Comparison of ENCODE assay signal across 8 cellular contexts in genomic region chr22:46068176-46068907, GRCh38.
DNase-seq lines count a peak whose midpoint lies in the region; ATAC-seq and TF ChIP-seq lines count a peak whose summit lies in the region.

No MANE protein-coding gene starts in this region.

- in situ Hi-C loops in astrocyte of the cerebellum (cut with HindIII; ENCODE audit: low sequenced_read_pairs), result no loop called here

- H3K36me3 ChIP-seq in mucosa of stomach (ENCODE audit: control insufficient read depth, insufficient read depth, low read length), result no peaks in the 10 kb centered on the region
- H3K36me3 ChIP-seq in WERI-Rb-1, result peaks cover 4% of the 10 kb centered on the region; the same call in 1 of the 2 replicates

- no peaks in the 10 kb centered on the region for H3K9me3 Mint-ChIP-seq in stimulated activated naive CD8-positive, alpha-beta T cell treated with anti-CD3 and anti-CD28 coated beads, Interleukin-15, Interleukin-2, amounts not matched to agents 100 ng/mL and 50 ng/mL, for 24 hours

- ATAC-seq in stimulated activated naive CD8-positive, alpha-beta T cell treated with anti-CD3 and anti-CD28 coated beads, Interleukin-15, Interleukin-2, amounts not matched to agents 100 U/mL and 50 U/mL, for 24 hours, result no peak
- ATAC-seq in HG03571 (IDR thresholded peaks at IDR 0.05; ENCODE audit: unreplicated experiment), result no peak

- H3K27me3 ChIP-seq in mucosa of stomach (ENCODE audit: control insufficient read depth, insufficient read depth, low read length), result no peaks in the 10 kb centered on the region
- H3K27me3 ChIP-seq in WERI-Rb-1 (ENCODE audit: insufficient read depth, low read depth, severe bottlenecking), result no peaks in the 10 kb centered on the region

- H3K36me3 Mint-ChIP-seq in stimulated activated naive CD8-positive, alpha-beta T cell treated with anti-CD3 and anti-CD28 coated beads, Interleukin-15, Interleukin-2, amounts not matched to agents 100 ng/mL and 50 ng/mL, for 24 hours (ENCODE audit: low read depth), result peaks cover 3% of the 10 kb centered on the region

- H3K9me3 ChIP-seq in mucosa of stomach (ENCODE audit: control insufficient read depth, low read length) (no peaks in the 10 kb centered on the region), WERI-Rb-1 (ENCODE audit: severe bottlenecking) (no peaks in the 10 kb centered on the region)

- H3K9ac ChIP-seq in mucosa of stomach (ENCODE audit: low read length), result peak overlapping the region; percentile 98

- no peak for TF ChIP-seq CTCF in astrocyte of the cerebellum (IDR thresholded peaks at IDR 0.05; ENCODE audit: low read depth, low read length, missing control alignments)
- no peak for TF ChIP-seq CTCF in WERI-Rb-1 (IDR thresholded peaks at IDR 0.05; ENCODE audit: low read depth, low read length)

- no peaks in the 10 kb centered on the region for H3K27me3 Mint-ChIP-seq in stimulated activated naive CD8-positive, alpha-beta T cell treated with anti-CD3 and anti-CD28 coated beads, Interleukin-15, Interleukin-2, amounts not matched to agents 100 ng/mL and 50 ng/mL, for 24 hours

- H3K4me1 Mint-ChIP-seq in stimulated activated naive CD8-positive, alpha-beta T cell treated with anti-CD3 and anti-CD28 coated beads, Interleukin-15, Interleukin-2, amounts not matched to agents 100 ng/mL and 50 ng/mL, for 24 hours (ENCODE audit: low read depth), result peaks cover 49% of the 10 kb centered on the region

- no peak for DNase-seq in stimulated activated naive CD8-positive, alpha-beta T cell treated with anti-CD3 and anti-CD28 coated beads, Interleukin-15, Interleukin-2, amounts not matched to agents 100 U/mL and 50 U/mL, for 24 hours
- DNase-seq in astrocyte of the cerebellum (ENCODE audit: low read depth), result no peak
- DNase-seq in mucosa of gallbladder (ENCODE audit: low spot score), result no peak
- no peak for DNase-seq in WERI-Rb-1
- no peak for DNase-seq in hippocampal formation (lab: John Stamatoyannopoulos, UW)

- H3K4me3 Mint-ChIP-seq in stimulated activated naive CD8-positive, alpha-beta T cell treated with anti-CD3 and anti-CD28 coated beads, Interleukin-15, Interleukin-2, amounts not matched to agents 100 ng/mL and 50 ng/mL, for 24 hours, result peak overlapping the region; percentile 82

- H3K4me1 ChIP-seq in mucosa of stomach (ENCODE audit: control insufficient read depth, insufficient read depth, low read length), result peaks cover 55% of the 10 kb centered on the region

- H3K27ac ChIP-seq in WERI-Rb-1, result no peak overlapping the region

- H3K27ac Mint-ChIP-seq in stimulated activated naive CD8-positive, alpha-beta T cell treated with anti-CD3 and anti-CD28 coated beads, Interleukin-15, Interleukin-2, amounts not matched to agents 100 ng/mL and 50 ng/mL, for 24 hours, result peak overlapping the region; percentile 90

- peak overlapping the region; percentile 63 for H3K4me3 ChIP-seq in astrocyte of the cerebellum (ENCODE audit: low read depth, low read length)
- H3K4me3 ChIP-seq in mucosa of stomach (ENCODE audit: low read length), result peak overlapping the region; percentile 88
- no peak overlapping the region for H3K4me3 ChIP-seq in WERI-Rb-1 (ENCODE audit: low read depth, low read length)
